20 cellular contexts compared by ENCODE assay signal in the genomic region with DNA sequence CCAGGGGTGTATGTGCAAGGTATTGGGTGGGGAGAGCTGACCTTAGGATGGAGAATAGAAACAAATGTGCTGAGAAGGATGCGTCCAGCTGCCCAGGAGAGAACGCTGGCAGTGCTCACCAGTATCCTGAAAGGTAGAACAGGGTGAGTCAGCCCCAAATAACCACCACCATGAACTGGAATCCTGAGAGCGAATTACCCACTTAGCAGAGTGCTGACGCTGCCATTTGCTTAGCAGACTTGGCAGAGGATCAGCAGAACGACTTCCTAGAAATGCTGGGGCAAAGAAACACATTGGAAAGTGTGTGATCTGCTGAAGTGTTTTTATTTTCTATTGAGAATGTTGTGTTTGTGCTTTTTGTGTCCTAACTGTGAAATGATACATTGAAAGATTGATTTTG.
DNase-seq lines count a peak whose midpoint lies in the region; ATAC-seq, FAIRE-seq and TF ChIP-seq lines count a peak whose summit lies in the region.
"Had no signal": no experiment of that assay in that cellular context is flagged by ENCODE, and none has a peak within 500 bp of the region (broad histone marks: within the 10 kb centered on the region; RNA-seq: fewer than 3 reads in every experiment).

No MANE protein-coding gene starts in this region.

- no peak overlapping the region for H3K4me2 ChIP-seq in keratinocyte (ENCODE audit: control insufficient read depth, extremely low read depth, insufficient read depth, low read depth, low read length)
- H3K4me2 ChIP-seq: BLaER1 had no signal

- peak; percentile 13 for FAIRE-seq in keratinocyte (lab: Jason Lieb, UNC)

- H3K4me1 ChIP-seq in keratinocyte (ENCODE audit: control insufficient read depth, extremely low read depth, insufficient read depth, low read length) (no peaks in the 10 kb centered on the region), thyroid gland (peaks cover 6 to 9% of the 10 kb centered on the region in 2 donors)
- H3K4me1 ChIP-seq: breast epithelium, gastrocnemius medialis, prostate gland, SJSA1 had no signal

- ATAC-seq in HG03571 (IDR thresholded peaks at IDR 0.05; ENCODE audit: unreplicated experiment) = no peak
- ATAC-seq: left ventricle myocardium superior had no signal

- H3K9me1 ChIP-seq in keratinocyte (ENCODE audit: control insufficient read depth, extremely low read depth, insufficient read depth, low read length) = no peaks in the 10 kb centered on the region

- H3K9ac ChIP-seq in keratinocyte (ENCODE audit: control insufficient read depth, extremely low read depth, insufficient read depth, low read length) = no peak overlapping the region
- H3K9ac ChIP-seq: BLaER1 had no signal

- dilution Hi-C loops in keratinocyte (cut with MboI; ENCODE audit: extremely low pct_ligation_motif_present, low sequenced_read_pairs) = no loop called here

- H3K36me3 ChIP-seq in keratinocyte (ENCODE audit: control insufficient read depth in 2 of 2, extremely low read depth in 1 of 2, insufficient read depth in 2 of 2, low read length in 2 of 2) = no peaks in the 10 kb centered on the region
- no peaks in the 10 kb centered on the region for H3K36me3 ChIP-seq in thyroid gland
- H3K36me3 ChIP-seq: BLaER1, breast epithelium, gastrocnemius medialis, MG63, prostate gland, SJSA1 had no signal

- no peak overlapping the region for H3K4me3 ChIP-seq in keratinocyte (ENCODE audit: control insufficient read depth in 2 of 3, extremely low read depth in 1 of 3, insufficient read depth in 2 of 3, low read depth in 1 of 3, low read length in 3 of 3)
- H3K4me3 ChIP-seq in thyroid gland (replicated peaks in 1 of 3) = no peak overlapping the region
- H3K4me3 ChIP-seq: BLaER1, breast epithelium, gastrocnemius medialis, MG63, prostate gland, SJSA1 had no signal

- H3K27ac ChIP-seq in keratinocyte (ENCODE audit: control insufficient read depth, insufficient read depth, low read length) = no peak overlapping the region
- peak overlapping the region in 2 of 3 donors; percentile 48 to 61 for H3K27ac ChIP-seq in thyroid gland
- H3K27ac ChIP-seq: BLaER1, breast epithelium, gastrocnemius medialis, prostate gland, SJSA1 had no signal

- H3K9me3 ChIP-seq in keratinocyte (ENCODE audit: control insufficient read depth, low read depth, low read length) = peaks cover 7% of the 10 kb centered on the region
- no peaks in the 10 kb centered on the region for H3K9me3 ChIP-seq in thyroid gland
- H3K9me3 ChIP-seq: breast epithelium, gastrocnemius medialis, MG63, prostate gland, SJSA1 had no signal

- DNase-seq in NCI-H2227 (lab: John Stamatoyannopoulos, UW; ENCODE audit: unreplicated experiment) (peak; percentile 3), NCI-H2227 treated with DMSO at 0.1 percent for 48 hours (lab: John Stamatoyannopoulos, UW) (no peak), RPMI8226 (peak; percentile 93), keratinocyte (ENCODE audit: low read depth, low spot score) (no peak), thyroid gland (peak; percentile 78 to 88), NCI-H774 (lab: John Stamatoyannopoulos, UW) (no peak)
- DNase-seq in activated CD4-positive, alpha-beta T cell treated with anti-CD3 and anti-CD28 coated beads for 1 hour = no peak
- DNase-seq: 8988T, activated B cell treated with CpG ODN at 0.5 μM for 24 hours, dermis blood vessel endothelial cell, gastrocnemius medialis, left ventricle myocardium superior, MG63, NCI-H187 treated with DMSO at 0.1 percent for 48 hours, NCI-H510A treated with DMSO at 0.1 percent for 48 hours had no signal

- H3K79me2 ChIP-seq in keratinocyte (ENCODE audit: control insufficient read depth, insufficient read depth, low read length) = no peaks in the 10 kb centered on the region

- no peak overlapping the region for H2AFZ ChIP-seq in keratinocyte (ENCODE audit: control insufficient read depth, low read length)

- H3K27me3 ChIP-seq in keratinocyte (ENCODE audit: control insufficient read depth, extremely low read depth, insufficient read depth, low read length) = no peaks in the 10 kb centered on the region
- H3K27me3 ChIP-seq in thyroid gland = no peaks in the 10 kb centered on the region
- H3K27me3 ChIP-seq: BLaER1, MG63, SJSA1 had no signal

- TF ChIP-seq POLR2A in thyroid gland (IDR thresholded peaks at IDR 0.05) = no peak

- intact Hi-C loops in thyroid gland (cut with DNase I) = no loop called here

- TF ChIP-seq CTCF in keratinocyte (optimal IDR thresholded peaks at IDR 0.05 in 1 of 3, IDR thresholded peaks at IDR 0.05 in 1 of 3, conservative IDR thresholded peaks at IDR 0.05 in 1 of 3; ENCODE audit: extremely low read depth in 1 of 3, insufficient read depth in 2 of 3, low read length in 3 of 3) (no peak), thyroid gland (IDR thresholded peaks at IDR 0.05) (no peak)

- H4K20me1 ChIP-seq in keratinocyte (ENCODE audit: control insufficient read depth, extremely low read depth, insufficient read depth, low read length) = no peaks in the 10 kb centered on the region
- H4K20me1 ChIP-seq: BLaER1 had no signal

- 11 to 12% methylated on average over 5 of the region's 5 CpGs for WGBS in thyroid gland, 2 donors

Comparison
In these comparisons a context has a peak if more than half of its experiments do, and no peak if none do; other contexts are left out.
1. DNase-seq: peak in NCI-H2227 (single experiment), RPMI8226 (single experiment) and thyroid gland (2 of 2); none in NCI-H2227 treated with DMSO at 0.1 percent for 48 hours (single experiment), keratinocyte (single experiment), NCI-H774 (single experiment) and activated CD4-positive, alpha-beta T cell treated with anti-CD3 and anti-CD28 coated beads for 1 hour (single experiment).